Comparison of ENCODE assay signal across 8 cellular contexts in genomic region chr22:23591203-23591791, GRCh38. TPM values are rescaled to one million over a fixed set of nuclear protein-coding genes. Genes with fewer than 3 reads are reported as not detected.
DNase-seq lines count a peak whose midpoint lies in the region; ATAC-seq and TF ChIP-seq lines count a peak whose summit lies in the region.

No MANE protein-coding gene starts in this region.

- no peaks in the 10 kb centered on the region for H3K4me1 ChIP-seq in left ventricle myocardium inferior

- TF ChIP-seq RAD21 in Ishikawa (IDR thresholded peaks at IDR 0.05; ENCODE audit: low read depth), result peak; percentile 91

- peak; percentile 40 for DNase-seq in COLO668 (lab: John Stamatoyannopoulos, UW; ENCODE audit: unreplicated experiment)
- DNase-seq in activated naive CD8-positive, alpha-beta T cell treated with anti-CD3 and anti-CD28 coated beads, Interleukin-2, amount 50 U/mL, for 16 hours (ENCODE audit: low read depth, low spot score), result peak; percentile 17
- peak; percentile 36 for DNase-seq in left ventricle myocardium inferior
- DNase-seq in retinal pigment epithelial cell (ENCODE audit: low read depth), result peak; percentile 15

- no peaks in the 10 kb centered on the region for H3K9me3 ChIP-seq in left ventricle myocardium inferior (replicated peaks)

- ATAC-seq in SK-N-SH treated with all-trans-retinoic acid at 6 μM for 48 hours (peak; percentile 99), GM18858 (IDR thresholded peaks at IDR 0.05; ENCODE audit: unreplicated experiment) (no peak), GM18511 (IDR thresholded peaks at IDR 0.05; ENCODE audit: unreplicated experiment) (no peak)

- H3K4me3 ChIP-seq in left ventricle myocardium inferior, result no peak overlapping the region
- H3K4me3 ChIP-seq in retinal pigment epithelial cell (ENCODE audit: low read length), result no peak overlapping the region

- no peak overlapping the region for H3K27ac ChIP-seq in left ventricle myocardium inferior (replicated peaks)

- no peak for TF ChIP-seq EP300 in Ishikawa (IDR thresholded peaks at IDR 0.05; ENCODE audit: borderline replicate concordance)

- TF ChIP-seq CTCF in left ventricle myocardium inferior (IDR thresholded peaks at IDR 0.05; ENCODE audit: borderline replicate concordance) (peak; percentile 82), retinal pigment epithelial cell (conservative IDR thresholded peaks at IDR 0.05; ENCODE audit: low read depth, low read length) (peak; percentile 97)

- peaks cover 5% of the 10 kb centered on the region for H3K27me3 ChIP-seq in left ventricle myocardium inferior (ENCODE audit: low read depth)

- no peaks in the 10 kb centered on the region for H3K36me3 ChIP-seq in left ventricle myocardium inferior

- intact Hi-C loops in left ventricle myocardium inferior (cut with micrococcal nuclease), result no loop called here

TF ChIP-seq in Ishikawa, 13 proteins besides CTCF, POLR2A, EP300 and RAD21:
- TF ChIP-seq USF1 (IDR thresholded peaks at IDR 0.05) (no peak), CEBPB (IDR thresholded peaks at IDR 0.05) (peak; percentile 40; the same call in 1 of the 2 replicates), EGR1 (IDR thresholded peaks at IDR 0.05) (no peak)
TF ChIP-seq in Ishikawa: peak in this region for 1.

TF ChIP-seq in SK-N-SH treated with all-trans-retinoic acid at 6 μM for 48 hours, 23 proteins besides CTCF, POLR2A, EP300 and RAD21:
- TF ChIP-seq, protein P1, sequence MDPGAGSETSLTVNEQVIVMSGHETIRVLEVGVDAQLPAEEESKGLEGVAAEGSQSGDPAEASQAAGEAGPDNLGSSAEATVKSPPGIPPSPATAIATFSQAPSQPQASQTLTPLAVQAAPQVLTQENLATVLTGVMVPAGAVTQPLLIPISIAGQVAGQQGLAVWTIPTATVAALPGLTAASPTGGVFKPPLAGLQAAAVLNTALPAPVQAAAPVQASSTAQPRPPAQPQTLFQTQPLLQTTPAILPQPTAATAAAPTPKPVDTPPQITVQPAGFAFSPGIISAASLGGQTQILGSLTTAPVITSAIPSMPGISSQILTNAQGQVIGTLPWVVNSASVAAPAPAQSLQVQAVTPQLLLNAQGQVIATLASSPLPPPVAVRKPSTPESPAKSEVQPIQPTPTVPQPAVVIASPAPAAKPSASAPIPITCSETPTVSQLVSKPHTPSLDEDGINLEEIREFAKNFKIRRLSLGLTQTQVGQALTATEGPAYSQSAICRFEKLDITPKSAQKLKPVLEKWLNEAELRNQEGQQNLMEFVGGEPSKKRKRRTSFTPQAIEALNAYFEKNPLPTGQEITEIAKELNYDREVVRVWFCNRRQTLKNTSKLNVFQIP (CRISPR knock-in tag; IDR thresholded peaks at IDR 0.05; ENCODE audit: borderline replicate concordance, low read depth), result no peak
- TF ChIP-seq OSR1 (CRISPR knock-in tag; IDR thresholded peaks at IDR 0.05) (no peak), RARB (CRISPR knock-in tag; IDR thresholded peaks at IDR 0.05) (no peak), TOX (CRISPR knock-in tag; IDR thresholded peaks at IDR 0.05; ENCODE audit: borderline replicate concordance) (no peak), ZNF8 (CRISPR knock-in tag; IDR thresholded peaks at IDR 0.05) (no peak), SNAI2 (CRISPR knock-in tag; IDR thresholded peaks at IDR 0.05) (no peak), GLIS3 (CRISPR knock-in tag; IDR thresholded peaks at IDR 0.05) (no peak), ZNF70 (CRISPR knock-in tag; IDR thresholded peaks at IDR 0.05) (no peak), ZFP30 (CRISPR knock-in tag; IDR thresholded peaks at IDR 0.05) (no peak), CSRNP3 (CRISPR knock-in tag; IDR thresholded peaks at IDR 0.05) (no peak), BACH2 (CRISPR knock-in tag; IDR thresholded peaks at IDR 0.05; ENCODE audit: borderline replicate concordance) (no peak), ESRRG (CRISPR knock-in tag; IDR thresholded peaks at IDR 0.05) (no peak), CSDC2 (CRISPR knock-in tag; IDR thresholded peaks at IDR 0.05) (no peak), ZNF565 (CRISPR knock-in tag; conservative IDR thresholded peaks at IDR 0.05; ENCODE audit: low read depth) (no peak), ZC3H10 (CRISPR knock-in tag; IDR thresholded peaks at IDR 0.05) (no peak), ISL1 (CRISPR knock-in tag; IDR thresholded peaks at IDR 0.05) (no peak), ZFP3 (CRISPR knock-in tag; IDR thresholded peaks at IDR 0.05) (no peak)
- TF ChIP-seq, protein P2, sequence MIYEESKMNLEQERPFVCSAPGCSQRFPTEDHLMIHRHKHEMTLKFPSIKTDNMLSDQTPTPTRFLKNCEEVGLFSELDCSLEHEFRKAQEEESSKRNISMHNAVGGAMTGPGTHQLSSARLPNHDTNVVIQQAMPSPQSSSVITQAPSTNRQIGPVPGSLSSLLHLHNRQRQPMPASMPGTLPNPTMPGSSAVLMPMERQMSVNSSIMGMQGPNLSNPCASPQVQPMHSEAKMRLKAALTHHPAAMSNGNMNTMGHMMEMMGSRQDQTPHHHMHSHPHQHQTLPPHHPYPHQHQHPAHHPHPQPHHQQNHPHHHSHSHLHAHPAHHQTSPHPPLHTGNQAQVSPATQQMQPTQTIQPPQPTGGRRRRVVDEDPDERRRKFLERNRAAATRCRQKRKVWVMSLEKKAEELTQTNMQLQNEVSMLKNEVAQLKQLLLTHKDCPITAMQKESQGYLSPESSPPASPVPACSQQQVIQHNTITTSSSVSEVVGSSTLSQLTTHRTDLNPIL (CRISPR knock-in tag; IDR thresholded peaks at IDR 0.05; ENCODE audit: low read depth), result no peak

RNA-seq across cellular contexts. Expression of gene IGLL1, which starts 11.2 kb away (rescaled TPM):
- total RNA-seq in left ventricle myocardium inferior, result not detected

RNA-seq across cellular contexts. Expression of gene DRICH1, which starts 40.8 kb away (rescaled TPM):
- total RNA-seq in left ventricle myocardium inferior, result not detected
